1 cellular context compared by ENCODE assay signal in the genomic region with DNA sequence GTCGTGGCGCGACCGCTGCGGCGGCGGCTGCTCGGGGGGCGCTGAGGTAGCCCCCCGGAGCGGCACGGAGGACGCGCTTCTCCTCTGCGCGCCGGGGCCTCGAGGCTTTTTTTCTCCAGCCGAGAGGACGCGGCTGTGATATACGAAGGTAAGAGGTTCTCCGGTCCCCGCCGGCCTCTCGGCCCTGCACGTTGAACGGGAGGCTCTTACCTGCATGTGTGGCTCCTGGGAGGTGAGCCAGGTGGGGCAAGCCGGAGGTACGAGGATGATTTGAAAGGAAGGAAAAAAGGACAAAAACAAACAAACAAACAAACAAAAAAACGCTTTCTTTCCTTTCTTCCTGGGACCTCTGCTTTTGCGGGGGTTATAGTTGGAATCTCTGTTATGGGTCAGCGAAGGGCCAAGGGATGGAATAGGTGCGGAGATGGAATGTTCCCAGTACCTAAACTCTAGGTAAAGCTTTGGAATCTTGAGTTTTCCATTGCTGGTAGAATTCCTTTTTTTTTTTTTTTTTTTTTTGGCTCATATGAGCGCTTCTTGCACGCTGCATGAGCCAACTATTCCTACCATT.
TF ChIP-seq lines count a peak whose summit lies in the region.

No MANE protein-coding gene starts in this region.

TF ChIP-seq in GM23338, 12 proteins besides CTCF, POLR2A, EP300 and RAD21 (continued from another document):
- TF ChIP-seq, protein P1, sequence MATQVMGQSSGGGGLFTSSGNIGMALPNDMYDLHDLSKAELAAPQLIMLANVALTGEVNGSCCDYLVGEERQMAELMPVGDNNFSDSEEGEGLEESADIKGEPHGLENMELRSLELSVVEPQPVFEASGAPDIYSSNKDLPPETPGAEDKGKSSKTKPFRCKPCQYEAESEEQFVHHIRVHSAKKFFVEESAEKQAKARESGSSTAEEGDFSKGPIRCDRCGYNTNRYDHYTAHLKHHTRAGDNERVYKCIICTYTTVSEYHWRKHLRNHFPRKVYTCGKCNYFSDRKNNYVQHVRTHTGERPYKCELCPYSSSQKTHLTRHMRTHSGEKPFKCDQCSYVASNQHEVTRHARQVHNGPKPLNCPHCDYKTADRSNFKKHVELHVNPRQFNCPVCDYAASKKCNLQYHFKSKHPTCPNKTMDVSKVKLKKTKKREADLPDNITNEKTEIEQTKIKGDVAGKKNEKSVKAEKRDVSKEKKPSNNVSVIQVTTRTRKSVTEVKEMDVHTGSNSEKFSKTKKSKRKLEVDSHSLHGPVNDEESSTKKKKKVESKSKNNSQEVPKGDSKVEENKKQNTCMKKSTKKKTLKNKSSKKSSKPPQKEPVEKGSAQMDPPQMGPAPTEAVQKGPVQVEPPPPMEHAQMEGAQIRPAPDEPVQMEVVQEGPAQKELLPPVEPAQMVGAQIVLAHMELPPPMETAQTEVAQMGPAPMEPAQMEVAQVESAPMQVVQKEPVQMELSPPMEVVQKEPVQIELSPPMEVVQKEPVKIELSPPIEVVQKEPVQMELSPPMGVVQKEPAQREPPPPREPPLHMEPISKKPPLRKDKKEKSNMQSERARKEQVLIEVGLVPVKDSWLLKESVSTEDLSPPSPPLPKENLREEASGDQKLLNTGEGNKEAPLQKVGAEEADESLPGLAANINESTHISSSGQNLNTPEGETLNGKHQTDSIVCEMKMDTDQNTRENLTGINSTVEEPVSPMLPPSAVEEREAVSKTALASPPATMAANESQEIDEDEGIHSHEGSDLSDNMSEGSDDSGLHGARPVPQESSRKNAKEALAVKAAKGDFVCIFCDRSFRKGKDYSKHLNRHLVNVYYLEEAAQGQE (IDR thresholded peaks at IDR 0.05; ENCODE audit: unreplicated experiment): no peak
- TF ChIP-seq EZH2 (IDR thresholded peaks at IDR 0.05; ENCODE audit: low read depth, unreplicated experiment): no peak
- TF ChIP-seq, protein P2, sequence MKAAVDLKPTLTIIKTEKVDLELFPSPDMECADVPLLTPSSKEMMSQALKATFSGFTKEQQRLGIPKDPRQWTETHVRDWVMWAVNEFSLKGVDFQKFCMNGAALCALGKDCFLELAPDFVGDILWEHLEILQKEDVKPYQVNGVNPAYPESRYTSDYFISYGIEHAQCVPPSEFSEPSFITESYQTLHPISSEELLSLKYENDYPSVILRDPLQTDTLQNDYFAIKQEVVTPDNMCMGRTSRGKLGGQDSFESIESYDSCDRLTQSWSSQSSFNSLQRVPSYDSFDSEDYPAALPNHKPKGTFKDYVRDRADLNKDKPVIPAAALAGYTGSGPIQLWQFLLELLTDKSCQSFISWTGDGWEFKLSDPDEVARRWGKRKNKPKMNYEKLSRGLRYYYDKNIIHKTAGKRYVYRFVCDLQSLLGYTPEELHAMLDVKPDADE (IDR thresholded peaks at IDR 0.05): no peak
TF ChIP-seq in GM23338: peak in this region for 0.
